In the genomic region with DNA sequence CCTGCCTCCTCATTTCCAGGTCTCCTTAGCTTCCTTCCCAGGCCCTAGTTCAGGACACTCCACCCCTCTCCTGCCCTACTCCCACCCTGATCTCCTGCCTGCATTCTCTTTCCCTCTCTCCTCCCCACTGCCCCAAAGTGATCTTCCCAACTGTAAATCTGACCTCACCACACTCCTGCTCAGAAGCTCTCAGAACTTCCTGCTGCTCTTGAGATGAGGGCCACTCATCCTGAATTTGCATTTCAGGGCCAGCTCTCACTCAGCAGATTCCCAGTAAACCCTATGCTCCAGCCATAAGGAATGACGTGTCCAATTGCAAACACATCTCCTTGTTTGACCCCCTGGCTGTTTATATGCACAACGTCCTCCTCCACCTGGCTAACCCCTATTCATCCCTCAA, we compare ENCODE assay signal across 19 cellular contexts.
"Had no signal": no experiment of that assay in that cellular context is flagged by ENCODE, and none has a peak within 500 bp of the region (broad histone marks: within the 10 kb centered on the region; RNA-seq: fewer than 3 reads in every experiment).

No MANE protein-coding gene starts in this region.

- H3K4me1 Mint-ChIP-seq: activated CD4-positive, alpha-beta T cell treated with anti-CD3 and anti-CD28 coated beads, Interleukin-2, amount 10 ng/mL, durations not matched to agents 24 days and 14 days; activated CD8-positive, alpha-beta memory T cell treated with anti-CD3 and anti-CD28 coated beads, Interleukin-2, amount 10 ng/mL, durations not matched to agents 7 days and 5 days; activated naive CD4-positive, alpha-beta T cell treated with anti-CD3 and anti-CD28 coated beads, Interleukin-2, amount 10 ng/mL, durations not matched to agents 7 days and 5 days; nephron progenitor cell had no signal

- DNase-seq: activated CD4-positive, alpha-beta T cell treated with anti-CD3 and anti-CD28 coated beads, Interleukin-2, amount 10 ng/mL, durations not matched to agents 24 days and 14 days; activated CD8-positive, alpha-beta memory T cell treated with anti-CD3 and anti-CD28 coated beads, Interleukin-2, amount 10 ng/mL, durations not matched to agents 7 days and 5 days; activated CD8-positive, alpha-beta T cell treated with anti-CD3 and anti-CD28 coated beads for 36 hours; activated effector memory CD4-positive, alpha-beta T cell treated with anti-CD3 and anti-CD28 coated beads, Interleukin-2, amount 50 U/mL, for 16 hours; activated naive CD4-positive, alpha-beta T cell treated with anti-CD3 and anti-CD28 coated beads, Interleukin-2, amount 10 ng/mL, durations not matched to agents 7 days and 5 days; activated T-cell treated with anti-CD3 and anti-CD28 coated beads for 4 hours; mesenchymal stem cell; mucosa of descending colon; nephron progenitor cell; spleen; stimulated activated CD4-positive, alpha-beta T cell treated with anti-CD3 and anti-CD28 coated beads, Interleukin-4, amount 100 ng/mL, for 1 hour; stimulated activated naive CD4-positive, alpha-beta T cell; T-helper 2 cell had no signal

- H3K9me3 Mint-ChIP-seq: activated CD4-positive, alpha-beta T cell treated with anti-CD3 and anti-CD28 coated beads, Interleukin-2, amount 10 ng/mL, durations not matched to agents 24 days and 14 days; activated CD8-positive, alpha-beta T cell treated with anti-CD3 and anti-CD28 coated beads for 36 hours; activated naive CD4-positive, alpha-beta T cell treated with anti-CD3 and anti-CD28 coated beads, Interleukin-2, amount 10 ng/mL, durations not matched to agents 7 days and 5 days; nephron progenitor cell; type B pancreatic cell had no signal

- H3K27ac ChIP-seq: cardiac muscle cell, epithelial cell of prostate, gastroesophageal sphincter, spleen, thoracic aorta, VCaP had no signal

- H3K27me3 ChIP-seq: gastroesophageal sphincter had no signal

- H3K27me3 Mint-ChIP-seq: activated CD4-positive, alpha-beta T cell treated with anti-CD3 and anti-CD28 coated beads, Interleukin-2, amount 10 ng/mL, durations not matched to agents 24 days and 14 days; activated CD8-positive, alpha-beta memory T cell treated with anti-CD3 and anti-CD28 coated beads, Interleukin-2, amount 10 ng/mL, durations not matched to agents 7 days and 5 days; activated CD8-positive, alpha-beta T cell treated with anti-CD3 and anti-CD28 coated beads for 36 hours; activated naive CD4-positive, alpha-beta T cell treated with anti-CD3 and anti-CD28 coated beads, Interleukin-2, amount 10 ng/mL, durations not matched to agents 7 days and 5 days had no signal

- H3K4me1 ChIP-seq: gastroesophageal sphincter, spleen had no signal

- H3K9me3 ChIP-seq: gastroesophageal sphincter, mucosa of descending colon, thoracic aorta had no signal

- H3K36me3 ChIP-seq: cardiac muscle cell, gastroesophageal sphincter, spleen, thoracic aorta had no signal

- H3K4me3 ChIP-seq: cardiac muscle cell, gastroesophageal sphincter, mucosa of descending colon, spleen, thoracic aorta had no signal

- H3K36me3 Mint-ChIP-seq: activated CD8-positive, alpha-beta memory T cell treated with anti-CD3 and anti-CD28 coated beads, Interleukin-2, amount 10 ng/mL, durations not matched to agents 7 days and 5 days; activated naive CD4-positive, alpha-beta T cell treated with anti-CD3 and anti-CD28 coated beads, Interleukin-2, amount 10 ng/mL, durations not matched to agents 7 days and 5 days; type B pancreatic cell had no signal

- H3K27ac Mint-ChIP-seq: activated CD4-positive, alpha-beta T cell treated with anti-CD3 and anti-CD28 coated beads, Interleukin-2, amount 10 ng/mL, durations not matched to agents 24 days and 14 days; activated CD8-positive, alpha-beta memory T cell treated with anti-CD3 and anti-CD28 coated beads, Interleukin-2, amount 10 ng/mL, durations not matched to agents 7 days and 5 days; activated CD8-positive, alpha-beta T cell treated with anti-CD3 and anti-CD28 coated beads for 36 hours; activated naive CD4-positive, alpha-beta T cell treated with anti-CD3 and anti-CD28 coated beads, Interleukin-2, amount 10 ng/mL, durations not matched to agents 7 days and 5 days; nephron progenitor cell; type B pancreatic cell had no signal

- H3K4me3 Mint-ChIP-seq: activated CD4-positive, alpha-beta T cell treated with anti-CD3 and anti-CD28 coated beads, Interleukin-2, amount 10 ng/mL, durations not matched to agents 24 days and 14 days; activated CD8-positive, alpha-beta memory T cell treated with anti-CD3 and anti-CD28 coated beads, Interleukin-2, amount 10 ng/mL, durations not matched to agents 7 days and 5 days; activated CD8-positive, alpha-beta T cell treated with anti-CD3 and anti-CD28 coated beads for 36 hours; activated naive CD4-positive, alpha-beta T cell treated with anti-CD3 and anti-CD28 coated beads, Interleukin-2, amount 10 ng/mL, durations not matched to agents 7 days and 5 days; nephron progenitor cell; type B pancreatic cell had no signal
